8 cellular contexts compared by ENCODE assay signal in genomic region chr4:110055014-110055768, GRCh38.
DNase-seq lines count a peak whose midpoint lies in the region; ATAC-seq, FAIRE-seq and TF ChIP-seq lines count a peak whose summit lies in the region.

No MANE protein-coding gene starts in this region.

- peaks cover 38% of the 10 kb centered on the region for H3K36me3 Mint-ChIP-seq in type B pancreatic cell

- no peak overlapping the region for H2AFZ ChIP-seq in H1 (ENCODE audit: low read length)

- no peak overlapping the region for H4K8ac ChIP-seq in H1 (ENCODE audit: extremely low read depth, insufficient read depth, low read length)

- CTCF ChIA-PET in H1 (lab: Charles Lee; ENCODE audit: partially characterized antibody) = interaction anchor here (0.9 kb wide), 1 partner anchor 13 kb away, joined by 3 read pairs; no protein-coding TSS in a partner anchor

- H3K27me3 ChIP-seq in H1 (replicated peaks in 1 of 4; ENCODE audit: control insufficient read depth in 3 of 4, extremely low read depth in 1 of 4, insufficient read depth in 3 of 4, low read length in 3 of 4) = no peaks in the 10 kb centered on the region

- H4K5ac ChIP-seq in H1 (ENCODE audit: insufficient read length, low read depth, low read length) = no peak overlapping the region

- peaks cover 7% of the 10 kb centered on the region for H3K4me1 Mint-ChIP-seq in type B pancreatic cell (ENCODE audit: unreplicated experiment)

- TF ChIP-seq CTCF in H1 (IDR thresholded peaks at IDR 0.05; ENCODE audit: control extremely low read depth in 1 of 3, insufficient read depth in 1 of 3, low read depth in 1 of 3, low read length in 3 of 3) (no peak), type B pancreatic cell (conservative IDR thresholded peaks at IDR 0.05) (no peak)

- H3K36me3 ChIP-seq in H1 (ENCODE audit: control insufficient read depth in 2 of 4, insufficient read depth in 4 of 4, low read length in 3 of 4) = peaks cover 0 to 11% (median 8%) of the 10 kb centered on the region in 4 experiments; a peak in 7 of 8 replicates

- H4K20me1 ChIP-seq in H1 (replicated peaks in 1 of 2; ENCODE audit: control insufficient read depth in 1 of 2, insufficient read depth in 2 of 2, low read length in 2 of 2) = peaks cover 0 to 1% of the 10 kb centered on the region in 2 experiments

- no peak overlapping the region for H2BK120ac ChIP-seq in H1 (replicated peaks; ENCODE audit: low read depth, low read length)

- no peaks in the 10 kb centered on the region for H3K79me1 ChIP-seq in H1 (ENCODE audit: low read depth, low read length)

- H2BK12ac ChIP-seq in H1 (ENCODE audit: low read depth, low read length) = no peak overlapping the region

- no peak overlapping the region for H2BK15ac ChIP-seq in H1 (ENCODE audit: low read length)

- no peaks in the 10 kb centered on the region for H3K4me1 ChIP-seq in H1 (replicated peaks in 1 of 4; ENCODE audit: control insufficient read depth in 3 of 4, insufficient read depth in 4 of 4, low read length in 3 of 4)

- in situ Hi-C loops in Caki2 (cut with HindIII; ENCODE audit: low pct_unique_long_range_greater_than_20kb, low sequenced_read_pairs) = no loop called here

- H3K18ac ChIP-seq in H1 (ENCODE audit: extremely low read depth, low read length) = no peak overlapping the region

- H2BK20ac ChIP-seq in H1 (ENCODE audit: low read length) = no peak overlapping the region

- H3K9me3 ChIP-seq in H1 (ENCODE audit: insufficient read depth in 2 of 2, low read depth in 1 of 2, low read length in 1 of 2) = no peaks in the 10 kb centered on the region

- H3K14ac ChIP-seq in H1 (ENCODE audit: insufficient read length) = no peak overlapping the region

- POLR2A ChIA-PET in H1 (lab: Charles Lee; ENCODE audit: partially characterized antibody) = interaction anchor here (1.1 kb wide), 1 partner anchor 10 kb away, joined by 3 read pairs; no protein-coding TSS in a partner anchor

- no peak overlapping the region for H3K4me3 ChIP-seq in H1 (ENCODE audit: extremely low read depth in 1 of 4, insufficient read depth in 2 of 4, low read depth in 3 of 4, low read length in 4 of 4)

- TF ChIP-seq RAD21 in H1 (IDR thresholded peaks at IDR 0.05 in 1 of 2, conservative IDR thresholded peaks at IDR 0.05 in 1 of 2; ENCODE audit: low read depth in 2 of 2, low read length in 2 of 2) = no peak

- no peak overlapping the region for H3K56ac ChIP-seq in H1 (replicated peaks; ENCODE audit: insufficient read length, low read depth, low read length)

- no peaks in the 10 kb centered on the region for H3K79me2 ChIP-seq in H1 (ENCODE audit: control insufficient read depth in 1 of 2, insufficient read depth in 2 of 2, low read length in 2 of 2)

- no peak overlapping the region for H3K27ac ChIP-seq in H1 (ENCODE audit: low read depth, low read length)

- no peak for TF ChIP-seq POLR2A in H1 (IDR thresholded peaks at IDR 0.05; ENCODE audit: control extremely low read depth in 1 of 2, low read depth in 2 of 2, low read length in 2 of 2)

- peak; percentile 74 for ATAC-seq in GM19397 (IDR thresholded peaks at IDR 0.05; ENCODE audit: unreplicated experiment)
- ATAC-seq in HG03354 (IDR thresholded peaks at IDR 0.05; ENCODE audit: poor library complexity, severe bottlenecking, unreplicated experiment) = peak; percentile 60

- H4K91ac ChIP-seq in H1 (replicated peaks; ENCODE audit: insufficient read length, low read length) = no peak overlapping the region

- no peaks in the 10 kb centered on the region for H3K27me3 Mint-ChIP-seq in type B pancreatic cell

- H3K4me2 ChIP-seq in H1 (ENCODE audit: insufficient read depth in 1 of 2, low read depth in 2 of 2, low read length in 2 of 2) = no peak overlapping the region

- H3K23ac ChIP-seq in H1 (ENCODE audit: insufficient read length) = no peak overlapping the region

- no peaks in the 10 kb centered on the region for H3K23me2 ChIP-seq in H1 (ENCODE audit: low read depth, low read length)

- no peak overlapping the region for H3K4me3 Mint-ChIP-seq in type B pancreatic cell

- no peak overlapping the region for H3K27ac Mint-ChIP-seq in type B pancreatic cell

- DNase-seq in Caki2 (ENCODE audit: low read depth) (peak; percentile 90), H1 (ENCODE audit: low read depth in 1 of 2, low spot score in 2 of 2) (no peak), NCI-H2081 (lab: John Stamatoyannopoulos, UW) (no peak), SKM-1 (lab: John Stamatoyannopoulos, UW; ENCODE audit: unreplicated experiment) (no peak), NCI-H1417 treated with DMSO at 0.1 percent for 48 hours (lab: John Stamatoyannopoulos, UW) (no peak), type B pancreatic cell (ENCODE audit: extremely low spot score, unreplicated experiment) (no peak)

- TF ChIP-seq EP300 in H1 (IDR thresholded peaks at IDR 0.05; ENCODE audit: borderline replicate concordance in 1 of 2, low read depth in 2 of 2, low read length in 2 of 2) = no peak

- no peak overlapping the region for H2AK5ac ChIP-seq in H1 (ENCODE audit: low read depth, low read length)

- no peak overlapping the region for H3K4ac ChIP-seq in H1 (replicated peaks; ENCODE audit: insufficient read length, low read depth, low read length)

- no peak overlapping the region for H2BK5ac ChIP-seq in H1 (ENCODE audit: low read depth, low read length)

- H3K9me3 Mint-ChIP-seq in type B pancreatic cell = no peaks in the 10 kb centered on the region

- WGBS in H1 (ENCODE audit: extremely low coverage in 1 of 2, insufficient coverage in 1 of 2, insufficient read length in 1 of 2, insufficient replicate concordance in 2 of 2, low coverage in 1 of 2, low lambda C conversion rate in 2 of 2, missing lambda C conversion rate in 1 of 2), 2 experiments = 93% methylated on average over 4 of the region's 4 CpGs; no CpG with 5 or more reads in 1 of the 2 experiments

- no peak for FAIRE-seq in H1 (lab: Jason Lieb, UNC)

- no peak overlapping the region for H3K9ac ChIP-seq in H1 (replicated peaks in 1 of 4; ENCODE audit: extremely low read depth in 1 of 4, low read depth in 3 of 4, low read length in 3 of 4)

TF ChIP-seq in H1, 55 proteins besides CTCF, POLR2A, EP300 and RAD21:
- TF ChIP-seq TBP (IDR thresholded peaks at IDR 0.05; ENCODE audit: low read depth, low read length) = no peak
- TF ChIP-seq BACH1 (IDR thresholded peaks at IDR 0.05; ENCODE audit: low read length) = peak; percentile 41; the same call in 1 of the 2 replicates
